ENCODE assay signal across 16 cellular contexts in genomic region chr12:109758406-109759075, GRCh38. TPM values are rescaled to one million over a fixed set of nuclear protein-coding genes. Genes with fewer than 3 reads are reported as not detected.
DNase-seq lines count a peak whose midpoint lies in the region; ATAC-seq and TF ChIP-seq lines count a peak whose summit lies in the region.
"Had no signal": no experiment of that assay in that cellular context is flagged by ENCODE, and none has a peak within 500 bp of the region (broad histone marks: within the 10 kb centered on the region; RNA-seq: fewer than 3 reads in every experiment).

No MANE protein-coding gene starts in this region.

- no peaks in the 10 kb centered on the region for H3K79me2 ChIP-seq in mesendoderm (ENCODE audit: control insufficient read depth, insufficient read depth, low read length)

- H3K4me3 ChIP-seq in heart right ventricle, result no peak overlapping the region
- H3K4me3 ChIP-seq in mesendoderm (ENCODE audit: low read length), result no peak overlapping the region
- no peak overlapping the region for H3K4me3 ChIP-seq in upper lobe of left lung
- H3K4me3 ChIP-seq: hepatocyte had no signal

- 79 to 80% methylated on average over 11 of the region's 11 CpGs for WGBS in heart right ventricle, 2 donors
- WGBS in mesendoderm (ENCODE audit: extremely low coverage, insufficient coverage, low lambda C conversion rate), result no CpG with 5 or more reads among the region's 11 CpGs
- 83 to 96% methylated on average over 5 to 11 of the region's 11 CpGs for WGBS in upper lobe of left lung, 2 donors

- peaks cover 0 to 18% (median 14%) of the 10 kb centered on the region in 9 donors for H3K4me1 ChIP-seq in heart right ventricle
- peaks cover 11% of the 10 kb centered on the region for H3K4me1 ChIP-seq in mesendoderm (ENCODE audit: control insufficient read depth, low read depth, low read length)
- H3K4me1 ChIP-seq in upper lobe of left lung, result peaks cover 8 to 27% (median 18%) of the 10 kb centered on the region in 4 donors

- H3K36me3 ChIP-seq in heart right ventricle (no peaks in the 10 kb centered on the region), mesendoderm (ENCODE audit: control insufficient read depth, insufficient read depth, low read length) (no peaks in the 10 kb centered on the region), upper lobe of left lung (no peaks in the 10 kb centered on the region)

- POLR2A ChIA-PET in WTC11 (lab: Charles Lee), result interaction anchor here (0.7 kb wide), 1 partner anchor 24 kb away, joined by 3 read pairs; no protein-coding TSS in a partner anchor

- TF ChIP-seq CTCF in heart right ventricle (IDR thresholded peaks at IDR 0.05) (no peak), WTC11 (IDR thresholded peaks at IDR 0.05) (no peak), upper lobe of left lung (IDR thresholded peaks at IDR 0.05) (no peak)

- TF ChIP-seq EP300 in upper lobe of left lung (IDR thresholded peaks at IDR 0.05), result no peak

- peaks cover 21% of the 10 kb centered on the region for H3K9me3 Mint-ChIP-seq in WTC11
- peaks cover 4% of the 10 kb centered on the region for H3K9me3 Mint-ChIP-seq in activated CD4-positive, alpha-beta T cell treated with anti-CD3 and anti-CD28 coated beads, Interleukin-2, amount 10 ng/mL, durations not matched to agents 24 days and 14 days

- H4K5ac ChIP-seq in mesendoderm (ENCODE audit: low read length), result no peak overlapping the region

- H3K27me3 ChIP-seq in heart right ventricle (no peaks in the 10 kb centered on the region), mesendoderm (ENCODE audit: insufficient read depth, low read length, poor library complexity) (no peaks in the 10 kb centered on the region), upper lobe of left lung (no peaks in the 10 kb centered on the region)
- H3K27me3 ChIP-seq: hepatocyte had no signal

- H3K9ac ChIP-seq in mesendoderm (ENCODE audit: low read length), result no peak overlapping the region

- H3K36me3 Mint-ChIP-seq in WTC11, result peaks cover 9% of the 10 kb centered on the region; the same call in 1 of the 2 replicates
- no peaks in the 10 kb centered on the region for H3K36me3 Mint-ChIP-seq in activated CD4-positive, alpha-beta T cell treated with anti-CD3 and anti-CD28 coated beads, Interleukin-2, amount 10 ng/mL, durations not matched to agents 24 days and 14 days (ENCODE audit: low read depth)

- H3K79me1 ChIP-seq in mesendoderm (ENCODE audit: low read length), result peaks cover 2% of the 10 kb centered on the region

- peak overlapping the region; percentile 73 for H3K23ac ChIP-seq in mesendoderm (ENCODE audit: low read length)

- H2BK120ac ChIP-seq in mesendoderm (ENCODE audit: low read depth, low read length), result no peak overlapping the region

- no peak overlapping the region for H3K27ac Mint-ChIP-seq in WTC11
- no peak overlapping the region for H3K27ac Mint-ChIP-seq in activated CD4-positive, alpha-beta T cell treated with anti-CD3 and anti-CD28 coated beads, Interleukin-2, amount 10 ng/mL, durations not matched to agents 24 days and 14 days
- H3K27ac Mint-ChIP-seq: activated T-cell treated with anti-CD3 and anti-CD28 coated beads, Interleukin-2, amount 50 U/mL, for 72 hours had no signal

- H3K27me3 Mint-ChIP-seq in WTC11 (ENCODE audit: low read depth), result no peaks in the 10 kb centered on the region
- H3K27me3 Mint-ChIP-seq in activated CD4-positive, alpha-beta T cell treated with anti-CD3 and anti-CD28 coated beads, Interleukin-2, amount 10 ng/mL, durations not matched to agents 24 days and 14 days, result no peaks in the 10 kb centered on the region

- peaks cover 0 to 28% (median 4%) of the 10 kb centered on the region in 11 donors for H3K9me3 ChIP-seq in heart right ventricle
- H3K9me3 ChIP-seq in upper lobe of left lung, result peaks cover 0 to 13% (median 4%) of the 10 kb centered on the region in 4 donors

- DNase-seq in cardiac septum (ENCODE audit: low spot score) (peak; percentile 39), heart right ventricle (no peak), WTC11 (ENCODE audit: low spot score) (peak; percentile 24), mesendoderm (peak; percentile 37), upper lobe of left lung (peak; percentile 4 to 42)
- DNase-seq in activated CD4-positive, alpha-beta T cell treated with anti-CD3 and anti-CD28 coated beads, Interleukin-2, amount 10 ng/mL, durations not matched to agents 24 days and 14 days, result no peak
- DNase-seq in effector CD8-positive, alpha-beta T cell (lab: John Stamatoyannopoulos, UW), result no peak
- DNase-seq: activated CD4-positive, alpha-beta T cell treated with anti-CD3 and anti-CD28 coated beads for 48 hours; activated T-cell treated with anti-CD3 and anti-CD28 coated beads, Interleukin-2, amount 50 U/mL, for 72 hours; kidney; NCI-H146; NCI-H510A; nucleus accumbens; T-helper 9 cell had no signal

- no peak overlapping the region for H3K4ac ChIP-seq in mesendoderm (ENCODE audit: low read depth, low read length)

- H3K18ac ChIP-seq in mesendoderm (ENCODE audit: low read length), result no peak overlapping the region

- no peak for ATAC-seq in heart right ventricle
- ATAC-seq in WTC11, result peak; percentile 44
- no peak for ATAC-seq in upper lobe of left lung (ENCODE audit: low FRiP score in 2 of 2)
- ATAC-seq: activated T-cell treated with anti-CD3 and anti-CD28 coated beads, Interleukin-2, amount 50 U/mL, for 72 hours had no signal

- TF ChIP-seq POLR2A in upper lobe of left lung (IDR thresholded peaks at IDR 0.05), result no peak

- H3K4me2 ChIP-seq in mesendoderm (ENCODE audit: low read length), result no peak overlapping the region
- H3K4me2 ChIP-seq: hepatocyte had no signal

- intact Hi-C loops in cardiac septum (cut with DNase I), result no loop called here
- intact Hi-C loops in heart right ventricle (cut with DNase I), result loop anchor here in 1 of 10 donors (5.0 kb wide), 1 partner anchor 36 kb away; no protein-coding TSS in a partner anchor
- intact Hi-C loops in activated CD4-positive, alpha-beta T cell treated with anti-CD3 and anti-CD28 coated beads, Interleukin-2, amount 10 ng/mL, durations not matched to agents 24 days and 14 days (cut with micrococcal nuclease), result no loop called here

- H2AK5ac ChIP-seq in mesendoderm (ENCODE audit: low read length), result peak overlapping the region; percentile 67

- H3K27ac ChIP-seq in heart right ventricle (no peak overlapping the region), mesendoderm (ENCODE audit: low read depth, low read length) (no peak overlapping the region), upper lobe of left lung (no peak overlapping the region)
- H3K27ac ChIP-seq: hepatocyte had no signal

- no peak overlapping the region for H2BK15ac ChIP-seq in mesendoderm (replicated peaks; ENCODE audit: low read depth)

- peak overlapping the region; percentile 38 for H3K56ac ChIP-seq in mesendoderm (ENCODE audit: low read length)

- H4K8ac ChIP-seq in mesendoderm (ENCODE audit: low read depth, low read length), result no peak overlapping the region

- CTCF ChIA-PET in WTC11 (lab: Charles Lee), result interaction anchor here (0.8 to 2.0 kb wide), 10 partner anchors 15 to 365 kb away, joined by 3 to 15 read pairs (median 4); no protein-coding TSS in a partner anchor

- no peak overlapping the region for H2BK5ac ChIP-seq in mesendoderm (ENCODE audit: low read length)

- H3K4me1 Mint-ChIP-seq in WTC11, result peaks cover 16% of the 10 kb centered on the region
- H3K4me1 Mint-ChIP-seq in activated CD4-positive, alpha-beta T cell treated with anti-CD3 and anti-CD28 coated beads, Interleukin-2, amount 10 ng/mL, durations not matched to agents 24 days and 14 days, result peaks cover 3% of the 10 kb centered on the region
- H3K4me1 Mint-ChIP-seq: central memory CD8-positive, alpha-beta T cell had no signal

- no peak overlapping the region for H3K4me3 Mint-ChIP-seq in WTC11
- H3K4me3 Mint-ChIP-seq in activated CD4-positive, alpha-beta T cell treated with anti-CD3 and anti-CD28 coated beads, Interleukin-2, amount 10 ng/mL, durations not matched to agents 24 days and 14 days, result no peak overlapping the region
- H3K4me3 Mint-ChIP-seq: activated T-cell treated with anti-CD3 and anti-CD28 coated beads, Interleukin-2, amount 50 U/mL, for 72 hours; central memory CD8-positive, alpha-beta T cell had no signal

TF ChIP-seq in WTC11, 78 proteins besides CTCF, POLR2A, EP300 and RAD21 (continues in another document):
- TF ChIP-seq JAZF1 (CRISPR knock-in tag; IDR thresholded peaks at IDR 0.05) (no peak), E2F5 (CRISPR knock-in tag; IDR thresholded peaks at IDR 0.05) (no peak)

RNA-seq across cellular contexts. Expression of gene FAM222A, which starts 44.9 kb away (rescaled TPM):
- 7.8 TPM for total RNA-seq in cardiac septum
- total RNA-seq in heart right ventricle, result 10 to 100 TPM in 5 of 10 donors, 1 to 10 TPM in 5; 3.4 to 26.0 (median 8.6) TPM
- 1 to 10 TPM; 2.7 to 6.2 TPM for polyA plus RNA-seq in heart right ventricle
- total RNA-seq in WTC11 (2021), result 1.3 to 1.6 TPM (median 1.6 TPM) in 3 replicates
- polyA plus RNA-seq in mesendoderm (2013, experiment 1 of 2), result 5.4 TPM
- 4.8 TPM for polyA plus RNA-seq in mesendoderm (2013, experiment 2 of 2)
- total RNA-seq in upper lobe of left lung, result 1 to 10 TPM; 1.0 to 7.3 (median 3.7) TPM
- 1.3 and 1.5 TPM in 2 replicates for total RNA-seq in activated CD4-positive, alpha-beta T cell treated with anti-CD3 and anti-CD28 coated beads, Interleukin-2, amount 10 ng/mL, durations not matched to agents 24 days and 14 days

Comparison
In these comparisons a context has a peak if more than half of its experiments do, and no peak if none do; other contexts are left out.
1. DNase-seq: peak in cardiac septum (single experiment), WTC11 (single experiment), mesendoderm (single experiment) and upper lobe of left lung (2 of 2); none in heart right ventricle (0 of 2), activated CD4-positive, alpha-beta T cell treated with anti-CD3 and anti-CD28 coated beads, Interleukin-2, amount 10 ng/mL, durations not matched to agents 24 days and 14 days (single experiment) and effector CD8-positive, alpha-beta T cell (single experiment).